13 cellular contexts compared by ENCODE assay signal in genomic region chr15:77027697-77028450, GRCh38. TPM values are rescaled to one million over a fixed set of nuclear protein-coding genes. Genes with fewer than 3 reads are reported as not detected.
DNase-seq lines count a peak whose midpoint lies in the region; ATAC-seq, FAIRE-seq and TF ChIP-seq lines count a peak whose summit lies in the region.
"Had no signal": no experiment of that assay in that cellular context is flagged by ENCODE, and none has a peak within 500 bp of the region (broad histone marks: within the 10 kb centered on the region; RNA-seq: fewer than 3 reads in every experiment).

No MANE protein-coding gene starts in this region.

- TF ChIP-seq CTCF in fibroblast of the aortic adventitia (IDR thresholded peaks at IDR 0.05; ENCODE audit: insufficient read depth, low read length), result no peak
- no peak for TF ChIP-seq CTCF in neural crest cell (conservative IDR thresholded peaks at IDR 0.05)

- peak overlapping the region; percentile 12 for H3K4me3 Mint-ChIP-seq in neural crest cell

- H3K4me3 ChIP-seq in HUES48 (ENCODE audit: low read depth, low read length) (peak overlapping the region; percentile 51; the same call in 1 of the 2 replicates), fibroblast of the aortic adventitia (ENCODE audit: low read depth, low read length) (peak overlapping the region; percentile 22)
- H3K4me3 ChIP-seq: SK-N-MC had no signal

- H3K36me3 Mint-ChIP-seq in neural crest cell (ENCODE audit: low read depth), result no peaks in the 10 kb centered on the region

- H3K27me3 Mint-ChIP-seq in neural crest cell (ENCODE audit: low read depth), result no peaks in the 10 kb centered on the region

- FAIRE-seq in H54 (lab: Jason Lieb, UNC), result no peak
- FAIRE-seq: D721Med, frontal cortex had no signal

- H3K36me3 ChIP-seq in HUES48 (ENCODE audit: control insufficient read depth, insufficient read depth, low read length), result no peaks in the 10 kb centered on the region

- no peaks in the 10 kb centered on the region for H3K9me3 Mint-ChIP-seq in neural crest cell
- H3K9me3 Mint-ChIP-seq: activated T-helper 2 cell treated with anti-CD3 and anti-CD28 coated beads, Interferon-gamma antibody, Interleukin-2, Interleukin-4, amounts not matched to agents 10 μg/mL and 5 μg/mL and 100 μg/mL, durations not matched to agents 14 hours and 24 hours and 36 hours had no signal

- peaks cover 8% of the 10 kb centered on the region; the same call in 1 of the 2 replicates for H3K4me1 ChIP-seq in HUES48 (ENCODE audit: control insufficient read depth, insufficient read depth, low read length)

- H3K4me1 Mint-ChIP-seq in neural crest cell, result peaks cover 16% of the 10 kb centered on the region

- no peak overlapping the region for H3K27ac ChIP-seq in HUES48 (ENCODE audit: low read depth, low read length)
- H3K27ac ChIP-seq: SK-N-MC had no signal

- H3K27me3 ChIP-seq in HUES48 (ENCODE audit: control insufficient read depth, insufficient read depth, low read length), result peaks cover 3% of the 10 kb centered on the region

- H3K9ac ChIP-seq in HUES48 (ENCODE audit: low read depth, low read length), result no peak overlapping the region

- H3K27ac Mint-ChIP-seq in neural crest cell (ENCODE audit: unreplicated experiment), result no peak overlapping the region

- ATAC-seq in HG03565 (IDR thresholded peaks at IDR 0.05; ENCODE audit: unreplicated experiment), result no peak

- DNase-seq in 8988T (peak; percentile 5), fibroblast of the aortic adventitia (ENCODE audit: low read depth) (no peak), neural crest cell (ENCODE audit: low read depth, low spot score) (no peak), H54 (ENCODE audit: insufficient read length, low spot score) (no peak), SIG-M5 treated with dmso at 0.1 percent for 504 hours (lab: John Stamatoyannopoulos, UW; ENCODE audit: unreplicated experiment) (no peak)
- no peak for DNase-seq in central memory CD4-positive, alpha-beta T cell
- DNase-seq: NCI-H187 had no signal

- no peak for TF ChIP-seq POLR2A in H54 (IDR thresholded peaks at IDR 0.05; ENCODE audit: low read depth, low read length)

- no peaks in the 10 kb centered on the region for H3K9me3 ChIP-seq in HUES48 (ENCODE audit: control insufficient read depth, insufficient read depth, low read length)

RNA-seq across cellular contexts. Expression of gene PSTPIP1, which starts 32.9 kb away (rescaled TPM):
- 0.18 TPM in 1 of 2 replicates, not detected in the other for total RNA-seq in fibroblast of the aortic adventitia (ENCODE audit: low replicate concordance)
- total RNA-seq in neural crest cell, result 0.84 and 1.5 TPM in 2 replicates

RNA-seq across cellular contexts. Expression of gene TSPAN3, which starts 43.0 kb away (rescaled TPM):
- total RNA-seq in fibroblast of the aortic adventitia (ENCODE audit: low replicate concordance) (194 and 288 TPM in 2 replicates), neural crest cell (258 and 259 TPM in 2 replicates)
